8 cellular contexts compared by ENCODE assay signal in genomic region chr7:1459512-1459892, GRCh38. TPM values are rescaled to one million over a fixed set of nuclear protein-coding genes. Genes with fewer than 3 reads are reported as not detected.
DNase-seq lines count a peak whose midpoint lies in the region; ATAC-seq and TF ChIP-seq lines count a peak whose summit lies in the region.

No MANE protein-coding gene starts in this region.

- no peaks in the 10 kb centered on the region for H3K9me3 ChIP-seq in spleen

- H3K36me3 ChIP-seq in ACC112 (ENCODE audit: insufficient read depth, low read length), result no peaks in the 10 kb centered on the region
- no peaks in the 10 kb centered on the region for H3K36me3 ChIP-seq in spleen

- WGBS in spleen, 5 donors, result 0 to 2% (median 0%) methylated on average over 3 to 35 of the region's 35 CpGs

- no peak overlapping the region for H3K27ac Mint-ChIP-seq in activated B cell treated with CpG ODN at 0.5 μM for 24 hours

- H3K4me1 ChIP-seq in ACC112 (ENCODE audit: control insufficient read depth, insufficient read depth, low read length, unreplicated experiment), result peaks cover 45% of the 10 kb centered on the region
- H3K4me1 ChIP-seq in spleen, result peaks cover 28 to 88% (median 73%) of the 10 kb centered on the region in 6 donors

- no peak for TF ChIP-seq POLR2A in spleen (IDR thresholded peaks at IDR 0.05)

- H3K4me3 ChIP-seq in ACC112 (ENCODE audit: low read depth, low read length), result peak overlapping the region; percentile 93
- peak overlapping the region in 1 of 2 donors; percentile 96 for H3K4me3 ChIP-seq in cardiac fibroblast (replicated peaks in 1 of 2; ENCODE audit: low read depth in 2 of 2, low read length in 2 of 2)
- peak overlapping the region; percentile 78 to 98 (median 86) for H3K4me3 ChIP-seq in spleen

- no peaks in the 10 kb centered on the region for H3K9me3 Mint-ChIP-seq in activated B cell treated with CpG ODN at 0.5 μM for 24 hours

- peaks cover 39% of the 10 kb centered on the region for H3K79me2 ChIP-seq in ACC112 (ENCODE audit: control insufficient read depth, insufficient read depth, low read length, unreplicated experiment)

- CTCF ChIA-PET in activated B cell treated with CpG ODN at 0.5 μM for 24 hours (lab: Charles Lee), result no interaction called here

- DNase-seq in NCI-H2171 treated with DMSO at 0.1 percent for 48 hours (lab: John Stamatoyannopoulos, UW), result peak; percentile 96
- peak; percentile 97 for DNase-seq in activated B cell treated with CpG ODN at 0.5 μM for 24 hours
- peak; percentile 99 for DNase-seq in cardiac fibroblast (ENCODE audit: low read depth in 2 of 2)
- peak; percentile 94 for DNase-seq in inferior parietal cortex (ENCODE audit: extremely low spot score)
- peak; percentile 100 for DNase-seq in spleen

- peak; percentile 87 for ATAC-seq in GM18873 (IDR thresholded peaks at IDR 0.05; ENCODE audit: low FRiP score, unreplicated experiment)
- ATAC-seq in HG03135 (IDR thresholded peaks at IDR 0.05; ENCODE audit: unreplicated experiment), result peak; percentile 90
- peak; percentile 96 for ATAC-seq in activated B cell treated with CpG ODN at 0.5 μM for 24 hours (ENCODE audit: low read depth)

- H3K4me1 Mint-ChIP-seq in activated B cell treated with CpG ODN at 0.5 μM for 24 hours, result peaks cover 11% of the 10 kb centered on the region

- H3K4me3 Mint-ChIP-seq in activated B cell treated with CpG ODN at 0.5 μM for 24 hours, result peak overlapping the region; percentile 69

- POLR2A ChIA-PET in activated B cell treated with CpG ODN at 0.5 μM for 24 hours (lab: Charles Lee), result no interaction called here

- no peaks in the 10 kb centered on the region for H3K27me3 Mint-ChIP-seq in activated B cell treated with CpG ODN at 0.5 μM for 24 hours

- intact Hi-C loops in activated B cell treated with CpG ODN at 0.5 μM for 24 hours (cut with micrococcal nuclease) (loop anchor here (1.0 to 2.0 kb wide), 2 partner anchors 45 to 73 kb away; partner anchors contain the start of gene INTS1), spleen (cut with DNase I; ENCODE audit: low total_unique reads) (no loop called here)

- TF ChIP-seq CTCF in activated B cell treated with CpG ODN at 0.5 μM for 24 hours (IDR thresholded peaks at IDR 0.05) (no peak), cardiac fibroblast (IDR thresholded peaks at IDR 0.05; ENCODE audit: low read depth, low read length) (no peak), spleen (IDR thresholded peaks at IDR 0.05 in 8 of 11, conservative IDR thresholded peaks at IDR 0.05 in 3 of 11) (peak in 1 of 11 experiments; percentile 24)

- H3K27me3 ChIP-seq in ACC112 (ENCODE audit: insufficient read depth, low read length) (no peaks in the 10 kb centered on the region), spleen (replicated peaks in 1 of 7) (no peaks in the 10 kb centered on the region)

- H3K27ac ChIP-seq in ACC112 (ENCODE audit: low read depth, low read length), result peak overlapping the region; percentile 80
- peak overlapping the region in 7 of 8 donors; percentile 63 to 88 (median 85) for H3K27ac ChIP-seq in spleen

- H3K36me3 Mint-ChIP-seq in activated B cell treated with CpG ODN at 0.5 μM for 24 hours (ENCODE audit: low read depth), result no peaks in the 10 kb centered on the region

- H2AFZ ChIP-seq in ACC112 (ENCODE audit: low read length, unreplicated experiment), result no peak overlapping the region

RNA-seq across cellular contexts. Expression of gene MICALL2, which starts 0.2 kb away (rescaled TPM):
- 0.42 and 0.55 TPM in 2 replicates for total RNA-seq in activated B cell treated with CpG ODN at 0.5 μM for 24 hours
- 100 to 1,000 TPM in 3 of 7 donors, 10 to 100 TPM in 4; 36.3 to 182 (median 75.8) TPM for total RNA-seq in spleen
- 100 to 1,000 TPM in 2 of 3 donors, 10 to 100 TPM in 1; 74.1 to 361 (median 307) TPM for polyA plus RNA-seq in spleen

RNA-seq across cellular contexts. Expression of gene INTS1, which starts 44.7 kb away (rescaled TPM):
- 97.6 and 110 TPM in 2 replicates for total RNA-seq in activated B cell treated with CpG ODN at 0.5 μM for 24 hours
- 10 to 100 TPM; 47.3 to 95.7 (median 79.0) TPM for total RNA-seq in spleen
- 100 to 1,000 TPM in 1 of 3 donors, 10 to 100 TPM in 2; 51.4 to 126 (median 80.3) TPM for polyA plus RNA-seq in spleen

Comparison
In these comparisons a context has a peak if more than half of its experiments do, and no peak if none do; other contexts are left out.
1. RNA of gene MICALL2, which starts 0.2 kb away (total RNA-seq): 36.3 to 182 TPM in spleen; 0.42 to 0.55 TPM in activated B cell treated with CpG ODN at 0.5 μM for 24 hours; every median in the first group is over 10 times any median in the second.
2. Peak in every context shown above with its lines, with median percentiles within 50 percentile points of each other: ATAC-seq and DNase-seq.